12 cellular contexts compared by ENCODE assay signal in the genomic region with DNA sequence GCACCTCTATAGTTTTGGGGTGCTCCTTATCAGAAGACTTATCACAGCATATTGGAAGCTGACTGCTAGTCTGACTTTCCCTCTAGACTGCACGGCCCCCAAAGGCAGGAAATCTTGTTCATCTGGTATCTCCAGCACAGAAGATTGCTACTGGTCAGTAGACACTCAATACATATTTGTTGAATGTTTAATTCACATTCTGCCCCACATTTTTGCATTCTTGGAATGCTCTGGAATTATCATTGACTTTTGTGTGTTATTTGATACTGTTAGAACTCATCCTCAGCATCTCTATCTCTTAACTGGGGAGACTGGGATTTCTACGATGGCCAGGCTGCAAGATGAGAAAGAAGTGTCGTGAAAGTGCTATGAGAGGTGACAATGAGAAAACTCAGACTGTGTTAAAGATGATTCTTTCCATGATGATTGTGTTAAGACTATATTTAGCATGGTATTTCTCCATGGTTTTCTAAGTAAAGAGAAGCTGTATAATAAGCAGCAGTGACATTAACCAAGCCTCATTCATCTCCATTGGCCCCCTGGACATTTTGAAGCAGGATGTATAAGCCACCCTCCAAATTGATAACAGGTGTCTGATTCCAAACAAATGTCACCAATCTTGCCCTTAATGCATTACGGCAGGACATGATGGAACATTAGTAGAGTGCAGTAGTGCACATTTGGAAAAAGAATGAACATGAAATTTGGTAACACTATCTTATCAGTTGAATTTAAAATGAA.
"Had no signal": no experiment of that assay in that cellular context is flagged by ENCODE, and none has a peak within 500 bp of the region (broad histone marks: within the 10 kb centered on the region; RNA-seq: fewer than 3 reads in every experiment).

No MANE protein-coding gene starts in this region.

- H3K9me3 ChIP-seq: esophagus muscularis mucosa, thyroid gland had no signal

- ATAC-seq: stimulated activated effector memory CD8-positive, alpha-beta T cell treated with anti-CD3 and anti-CD28 coated beads, Interleukin-12 subunit alpha, Interleukin-12 subunit beta, amount 100 ng/mL, for 72 hours had no signal

- H3K4me3 ChIP-seq: esophagus muscularis mucosa, heart left ventricle, thyroid gland had no signal

- H3K27ac ChIP-seq: esophagus muscularis mucosa, heart left ventricle, thyroid gland had no signal

- H3K36me3 ChIP-seq: esophagus muscularis mucosa, heart left ventricle, thyroid gland had no signal

- DNase-seq: activated CD4-positive, alpha-beta T cell treated with anti-CD3 and anti-CD28 coated beads, Interleukin-2, amount 50 U/mL, for 1 hour; activated CD4-positive, CD25-positive, alpha-beta regulatory T cell; activated naive CD4-positive, alpha-beta T cell treated with anti-CD3 and anti-CD28 coated beads, Interleukin-2, amount 50 U/mL, for 16 hours; activated T-cell treated with anti-CD3 and anti-CD28 coated beads, Interleukin-2, amount 50 U/mL, for 1 hour; amniotic stem cell; heart left ventricle; left ventricle myocardium superior; retina; small intestine; thyroid gland had no signal

- H3K27me3 ChIP-seq: esophagus muscularis mucosa, heart left ventricle, thyroid gland had no signal

- H3K4me1 ChIP-seq: thyroid gland had no signal
